Comparison of ENCODE assay signal across 8 cellular contexts in genomic region chr1:28091043-28091781, GRCh38. TPM values are rescaled to one million over a fixed set of nuclear protein-coding genes. Genes with fewer than 3 reads are reported as not detected.
A peak's percentile ranks its signal among the peaks of the same experiment; 100 is the strongest.
DNase-seq lines count a peak whose midpoint lies in the region; ATAC-seq and TF ChIP-seq lines count a peak whose summit lies in the region.

No MANE protein-coding gene starts in this region.

- no peaks in the 10 kb centered on the region for H3K36me3 Mint-ChIP-seq in CD4-positive, CD25-positive, alpha-beta regulatory T cell
- no peaks in the 10 kb centered on the region for H3K36me3 Mint-ChIP-seq in nephron progenitor cell (ENCODE audit: low read depth)

- no TSS peak for BruUV-seq in OCI-LY7 (replicated peaks; lab: Mats Ljungman, UMichigan)

- peaks cover 31% of the 10 kb centered on the region for H3K79me2 ChIP-seq in OCI-LY7 (ENCODE audit: insufficient read depth, low read depth, low read length)

- peak overlapping the region; percentile 70 to 93 (median 79) for H3K4me3 Mint-ChIP-seq in CD4-positive, CD25-positive, alpha-beta regulatory T cell
- peak overlapping the region; percentile 37 for H3K4me3 Mint-ChIP-seq in nephron progenitor cell

- TF ChIP-seq CTCF in OCI-LY7 (conservative IDR thresholded peaks at IDR 0.05; ENCODE audit: low read length) (peak; percentile 99), epithelial cell of proximal tubule (conservative IDR thresholded peaks at IDR 0.05; ENCODE audit: low read depth, low read length) (peak; percentile 93), nephron progenitor cell (IDR thresholded peaks at IDR 0.05) (peak; percentile 78)

- H3K27ac Mint-ChIP-seq in CD4-positive, CD25-positive, alpha-beta regulatory T cell = peak overlapping the region in 2 of 3 donors; percentile 43 to 89
- no peak overlapping the region for H3K27ac Mint-ChIP-seq in nephron progenitor cell

- ATAC-seq in CD4-positive, CD25-positive, alpha-beta regulatory T cell (ENCODE audit: low read depth in 2 of 2) = no peak
- no peak for ATAC-seq in HG03159 (IDR thresholded peaks at IDR 0.05; ENCODE audit: unreplicated experiment)

- CTCF ChIA-PET in OCI-LY7 (lab: Charles Lee; ENCODE audit: unreplicated experiment) = interaction anchor here (0.5 to 1.7 kb wide), 8 partner anchors 19 to 336 kb away, joined by 3 to 18 read pairs (median 4); no protein-coding TSS in a partner anchor

- no peak overlapping the region for H3K27ac ChIP-seq in CD4-positive, CD25-positive, alpha-beta regulatory T cell (ENCODE audit: insufficient read depth, low read length, poor library complexity, severe bottlenecking)
- H3K27ac ChIP-seq in OCI-LY7 (ENCODE audit: low read depth, low read length, poor library complexity, severe bottlenecking) (peak overlapping the region; percentile 68), substantia nigra (ENCODE audit: low read depth, low read length, poor library complexity, severe bottlenecking) (no peak overlapping the region)

- peak overlapping the region; percentile 91 for H2AFZ ChIP-seq in OCI-LY7 (ENCODE audit: low read length)

- intact Hi-C loops in OCI-LY7 (cut with micrococcal nuclease; ENCODE audit: unreplicated experiment) = loop anchor here (1.0 to 2.0 kb wide), 4 partner anchors 56 to 232 kb away; no protein-coding TSS in a partner anchor

- POLR2A ChIA-PET in OCI-LY7 (lab: Charles Lee) = interaction anchor here (0.6 to 1.6 kb wide), 9 partner anchors 9 to 154 kb away, joined by 3 to 9 read pairs (median 5); no protein-coding TSS in a partner anchor

- peaks cover 12% of the 10 kb centered on the region for H4K20me1 ChIP-seq in OCI-LY7 (ENCODE audit: insufficient read depth, low read length)

- H3K4me2 ChIP-seq in OCI-LY7 (ENCODE audit: low read length) = peak overlapping the region; percentile 53

- peaks cover 2% of the 10 kb centered on the region for H3K27me3 ChIP-seq in CD4-positive, CD25-positive, alpha-beta regulatory T cell (ENCODE audit: control insufficient read depth, insufficient read depth, low read length)

- peaks cover 13 to 34% (median 25%) of the 10 kb centered on the region in 4 donors for H3K4me1 Mint-ChIP-seq in CD4-positive, CD25-positive, alpha-beta regulatory T cell
- peaks cover 25% of the 10 kb centered on the region for H3K4me1 Mint-ChIP-seq in nephron progenitor cell

- no peaks in the 10 kb centered on the region for H3K36me3 ChIP-seq in CD4-positive, CD25-positive, alpha-beta regulatory T cell (ENCODE audit: control insufficient read depth, insufficient read depth, low read length)
- H3K36me3 ChIP-seq in OCI-LY7 (ENCODE audit: insufficient read depth, low read length) = no peaks in the 10 kb centered on the region

- H3K27me3 Mint-ChIP-seq in CD4-positive, CD25-positive, alpha-beta regulatory T cell = peaks cover 19% of the 10 kb centered on the region
- peaks cover 13% of the 10 kb centered on the region for H3K27me3 Mint-ChIP-seq in nephron progenitor cell (ENCODE audit: low read depth, poor library complexity)

- H3K4me1 ChIP-seq in CD4-positive, CD25-positive, alpha-beta regulatory T cell (ENCODE audit: control insufficient read depth, insufficient read depth, low read length, poor library complexity, severe bottlenecking) = peaks cover 20% of the 10 kb centered on the region
- peaks cover 33% of the 10 kb centered on the region for H3K4me1 ChIP-seq in OCI-LY7 (ENCODE audit: insufficient read depth, low read length, poor library complexity, severe bottlenecking)

- H3K9me2 ChIP-seq in OCI-LY7 (ENCODE audit: insufficient read depth, low read length) = no peaks in the 10 kb centered on the region

- H3K9me3 Mint-ChIP-seq in CD4-positive, CD25-positive, alpha-beta regulatory T cell = peaks cover 0 to 3% (median 0%) of the 10 kb centered on the region in 7 donors
- H3K9me3 Mint-ChIP-seq in nephron progenitor cell = no peaks in the 10 kb centered on the region

- no peak overlapping the region for H3K4me3 ChIP-seq in CD4-positive, CD25-positive, alpha-beta regulatory T cell (ENCODE audit: low read depth, low read length)
- H3K4me3 ChIP-seq in OCI-LY7 (ENCODE audit: low read depth, low read length, poor library complexity, severe bottlenecking) (no peak overlapping the region), epithelial cell of proximal tubule (ENCODE audit: low read depth, low read length) (no peak overlapping the region)

- H3K9me3 ChIP-seq in CD4-positive, CD25-positive, alpha-beta regulatory T cell (ENCODE audit: control insufficient read depth in 2 of 2, low read length in 2 of 2) = no peaks in the 10 kb centered on the region
- no peaks in the 10 kb centered on the region for H3K9me3 ChIP-seq in OCI-LY7 (ENCODE audit: low read length)

- peak; percentile 55 to 81 (median 79) for DNase-seq in CD4-positive, CD25-positive, alpha-beta regulatory T cell
- DNase-seq in HT-29 (ENCODE audit: low spot score) (peak; percentile 88), OCI-LY7 (ENCODE audit: low spot score) (peak; percentile 87), epithelial cell of proximal tubule (ENCODE audit: low read depth) (no peak), nephron progenitor cell (peak; percentile 74), substantia nigra (lab: John Stamatoyannopoulos, UW) (peak in 42 of 49 donors; percentile 10 to 81 (median 51))
- DNase-seq in activated CD8-positive, alpha-beta memory T cell treated with anti-CD3 and anti-CD28 coated beads, Interleukin-2, amount 50 U/mL, for 48 hours = peak; percentile 87

RNA-seq across cellular contexts. Expression of gene EYA3, which starts 2.8 kb away (rescaled TPM):
- 18.5 TPM for total RNA-seq in CD4-positive, CD25-positive, alpha-beta regulatory T cell
- polyA plus RNA-seq in CD4-positive, CD25-positive, alpha-beta regulatory T cell = 1 to 10 TPM; 3.0 to 5.6 (median 3.7) TPM
- 4.4 and 6.7 TPM in 2 replicates for total RNA-seq in HT-29 (2014; rRNA removed; shearing (Covaris generic))
- total RNA-seq in OCI-LY7 (2014; rRNA removed; shearing (Covaris generic)) = 24.1 and 29.0 TPM in 2 replicates
- total RNA-seq in OCI-LY7 (2022) (104 and 114 TPM in 2 replicates), epithelial cell of proximal tubule (18.1 and 22.2 TPM in 2 replicates)
